Comparison of ENCODE assay signal across 21 cellular contexts in genomic region chr16:54106078-54106477, GRCh38.
"Had no signal": no experiment of that assay in that cellular context is flagged by ENCODE, and none has a peak within 500 bp of the region (broad histone marks: within the 10 kb centered on the region; RNA-seq: fewer than 3 reads in every experiment).

No MANE protein-coding gene starts in this region.

- H3K4me1 ChIP-seq: heart right ventricle, transverse colon, vagina had no signal

- H3K4me3 ChIP-seq: heart right ventricle, transverse colon, vagina had no signal

- H3K27ac Mint-ChIP-seq: activated B cell treated with CpG ODN at 0.5 μM for 24 hours; activated CD8-positive, alpha-beta T cell treated with anti-CD3 and anti-CD28 coated beads for 36 hours; effector memory CD8-positive, alpha-beta T cell; nephron had no signal

- ATAC-seq: activated CD8-positive, alpha-beta T cell treated with anti-CD3 and anti-CD28 coated beads for 36 hours; activated T-cell treated with anti-CD3 and anti-CD28 coated beads, Interleukin-2, amount 50 U/mL, for 4 hours; effector memory CD8-positive, alpha-beta T cell; heart right ventricle; right cardiac atrium had no signal

- H3K4me1 Mint-ChIP-seq: activated B cell treated with CpG ODN at 0.5 μM for 24 hours, nephron had no signal

- H3K27me3 ChIP-seq: heart right ventricle, transverse colon, vagina had no signal

- DNase-seq: activated B cell treated with CpG ODN at 0.5 μM for 24 hours; activated CD4-positive, alpha-beta T cell treated with anti-CD3 and anti-CD28 coated beads for 48 hours; activated CD8-positive, alpha-beta T cell treated with anti-CD3 and anti-CD28 coated beads for 36 hours; activated effector memory CD4-positive, alpha-beta T cell treated with Interleukin-2 at 50 U/mL for 16 hours; activated naive CD4-positive, alpha-beta T cell treated with anti-CD3 and anti-CD28 coated beads, Interleukin-2, amount 50 U/mL, for 16 hours; activated T-cell treated with anti-CD3 and anti-CD28 coated beads, Interleukin-2, amount 50 U/mL, for 4 hours; dermis blood vessel endothelial cell; effector memory CD8-positive, alpha-beta T cell; heart right ventricle; mesenchymal stem cell; occipital lobe; right cardiac atrium; small intestine; stimulated activated CD4-positive, alpha-beta T cell treated with anti-CD3 and anti-CD28 coated beads, Interleukin-4, amount 100 ng/mL, for 4 hours; stimulated activated CD8-positive, alpha-beta memory T cell treated with anti-CD3 and anti-CD28 coated beads, Interleukin-4, amount 100 ng/mL, for 48 hours; stimulated activated naive CD4-positive, alpha-beta T cell treated with Interleukin-2 at 50 U/mL for 16 hours; substantia nigra; transverse colon had no signal

- H3K9me3 Mint-ChIP-seq: activated B cell treated with CpG ODN at 0.5 μM for 24 hours; activated CD8-positive, alpha-beta T cell treated with anti-CD3 and anti-CD28 coated beads for 36 hours; activated T-cell treated with anti-CD3 and anti-CD28 coated beads, Interleukin-2, amount 50 U/mL, for 4 hours; effector memory CD8-positive, alpha-beta T cell had no signal

- H3K27ac ChIP-seq: epithelial cell of prostate, heart right ventricle, transverse colon, vagina had no signal

- H3K27me3 Mint-ChIP-seq: activated B cell treated with CpG ODN at 0.5 μM for 24 hours; activated CD8-positive, alpha-beta T cell treated with anti-CD3 and anti-CD28 coated beads for 36 hours; effector memory CD8-positive, alpha-beta T cell had no signal

- H3K4me3 Mint-ChIP-seq: activated B cell treated with CpG ODN at 0.5 μM for 24 hours; activated CD8-positive, alpha-beta T cell treated with anti-CD3 and anti-CD28 coated beads for 36 hours; activated T-cell treated with anti-CD3 and anti-CD28 coated beads, Interleukin-2, amount 50 U/mL, for 4 hours; effector memory CD8-positive, alpha-beta T cell; nephron had no signal

- H3K36me3 ChIP-seq: heart right ventricle, transverse colon, vagina had no signal
